16 cellular contexts compared by ENCODE assay signal in the genomic region with DNA sequence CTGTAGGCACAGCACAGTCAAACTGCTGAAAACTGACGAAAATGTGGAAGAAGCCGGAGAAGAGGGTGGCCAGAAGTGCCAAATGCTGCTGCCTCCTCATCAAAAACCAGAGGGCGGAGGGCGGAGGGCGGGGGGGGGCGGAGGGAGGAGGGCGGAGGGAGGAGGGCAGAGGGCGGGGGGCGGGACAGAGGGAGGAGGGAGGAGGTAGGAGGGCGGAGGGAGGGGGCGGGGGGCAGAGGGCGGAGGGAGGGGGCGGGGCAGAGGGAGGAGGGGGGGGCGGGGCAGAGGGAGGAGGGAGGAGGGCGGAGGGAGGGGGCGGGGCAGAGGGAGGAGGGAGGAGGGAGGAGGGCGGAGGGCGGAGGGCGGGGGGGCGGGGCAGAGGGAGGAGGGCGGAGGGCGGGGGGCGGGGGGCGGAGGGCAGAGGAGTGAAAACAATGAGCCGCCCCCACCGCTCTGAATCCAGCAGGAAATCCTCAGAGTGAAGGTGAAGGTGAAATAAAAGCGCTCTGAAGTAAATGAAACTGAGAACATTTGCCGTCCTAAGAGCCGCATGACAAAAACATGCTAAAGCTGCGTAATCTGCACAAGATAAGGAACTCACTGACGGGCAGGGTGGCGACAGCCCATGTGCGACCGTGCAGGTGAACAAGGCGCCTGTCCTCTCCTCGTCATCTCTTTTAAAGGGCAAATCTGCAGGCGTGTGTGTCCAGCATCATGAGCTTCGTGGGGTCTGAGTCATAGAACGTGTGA. TPM values are rescaled to one million over a fixed set of nuclear protein-coding genes. Genes with fewer than 3 reads are reported as not detected.
DNase-seq lines count a peak whose midpoint lies in the region; ATAC-seq and TF ChIP-seq lines count a peak whose summit lies in the region.
"Had no signal": no experiment of that assay in that cellular context is flagged by ENCODE, and none has a peak within 500 bp of the region (broad histone marks: within the 10 kb centered on the region; RNA-seq: fewer than 3 reads in every experiment).

No MANE protein-coding gene starts in this region.

- no peaks in the 10 kb centered on the region for H3K79me2 ChIP-seq in mesendoderm (ENCODE audit: control insufficient read depth, insufficient read depth, low read length)

- H3K4me3 Mint-ChIP-seq in CD4-positive, alpha-beta T cell, result peak overlapping the region; percentile 80

- no peak for TF ChIP-seq POLR2A in esophagus muscularis mucosa (IDR thresholded peaks at IDR 0.05; ENCODE audit: low read depth)

- no peak overlapping the region for H3K4me2 ChIP-seq in mesendoderm (ENCODE audit: low read length)

- no peak overlapping the region for H3K4ac ChIP-seq in mesendoderm (ENCODE audit: low read depth, low read length)

- peaks cover 24% of the 10 kb centered on the region for H3K27me3 Mint-ChIP-seq in CD4-positive, alpha-beta T cell

- WGBS in mesendoderm (ENCODE audit: extremely low coverage, insufficient coverage, low lambda C conversion rate), result no CpG with 5 or more reads among the region's 39 CpGs
- 40% methylated on average over 22 of the region's 39 CpGs for WGBS in esophagus muscularis mucosa

- H3K18ac ChIP-seq in mesendoderm (ENCODE audit: low read length), result no peak overlapping the region

- peaks cover 6% of the 10 kb centered on the region for H3K9me3 Mint-ChIP-seq in CD4-positive, alpha-beta T cell

- peak; percentile 84 for ATAC-seq in CD4-positive, alpha-beta T cell (ENCODE audit: poor library complexity)
- ATAC-seq in GM21576 (IDR thresholded peaks at IDR 0.05; ENCODE audit: unreplicated experiment), result no peak
- ATAC-seq: left colon had no signal

- CTCF ChIA-PET in CD4-positive, alpha-beta T cell (lab: Charles Lee), result no interaction called here

- no peak overlapping the region for H3K23ac ChIP-seq in mesendoderm (ENCODE audit: low read length)

- H3K4me3 ChIP-seq in mesendoderm (ENCODE audit: low read length) (no peak overlapping the region), esophagus muscularis mucosa (no peak overlapping the region)
- H3K4me3 ChIP-seq: MG63, SK-N-MC, upper lobe of left lung had no signal

- DNase-seq in CD4-positive, alpha-beta T cell, result peak in 4 of 10 experiments; percentile 9 to 37 (median 30)
- DNase-seq in NAMALWA (ENCODE audit: low spot score) (peak; percentile 54), mesendoderm (peak; percentile 64), esophagus muscularis mucosa (ENCODE audit: extremely low spot score) (no peak), NCI-H2081 treated with DMSO at 0.1 percent for 48 hours (lab: John Stamatoyannopoulos, UW) (no peak), C1 segment of cervical spinal cord (lab: John Stamatoyannopoulos, UW) (no peak)
- DNase-seq in activated effector memory CD4-positive, alpha-beta T cell treated with Interleukin-2 at 50 U/mL for 16 hours, result peak; percentile 2
- DNase-seq: cortex of kidney, left colon, MG63, NCI-H748 treated with DMSO at 0.1 percent for 48 hours had no signal

- H3K36me3 Mint-ChIP-seq in CD4-positive, alpha-beta T cell (ENCODE audit: low read depth), result no peaks in the 10 kb centered on the region

- TF ChIP-seq CTCF in CD4-positive, alpha-beta T cell (IDR thresholded peaks at IDR 0.05), result no peak
- no peak for TF ChIP-seq CTCF in esophagus muscularis mucosa (IDR thresholded peaks at IDR 0.05)

- POLR2A ChIA-PET in CD4-positive, alpha-beta T cell (lab: Charles Lee), result interaction anchor here (1.2 kb wide), 1 partner anchor 33 kb away, joined by 3 read pairs; no protein-coding TSS in a partner anchor

- no peaks in the 10 kb centered on the region for H3K4me1 ChIP-seq in mesendoderm (ENCODE audit: control insufficient read depth, low read depth, low read length)
- H3K4me1 ChIP-seq in esophagus muscularis mucosa, result peaks cover 0 to 11% (median 5%) of the 10 kb centered on the region in 4 donors

- no peak overlapping the region for H3K9ac ChIP-seq in mesendoderm (ENCODE audit: low read length)

- peaks cover 12% of the 10 kb centered on the region for H3K9me3 ChIP-seq in CD4-positive, alpha-beta T cell (ENCODE audit: control insufficient read depth, low read length)
- peaks cover 0 to 39% (median 38%) of the 10 kb centered on the region in 4 donors for H3K9me3 ChIP-seq in esophagus muscularis mucosa

- H3K56ac ChIP-seq in mesendoderm (ENCODE audit: low read length), result no peak overlapping the region

- no peak for TF ChIP-seq EP300 in esophagus muscularis mucosa (IDR thresholded peaks at IDR 0.05)

- H2BK120ac ChIP-seq in mesendoderm (ENCODE audit: low read depth, low read length), result no peak overlapping the region

- no peak overlapping the region for H4K8ac ChIP-seq in mesendoderm (ENCODE audit: low read depth, low read length)

- no peak overlapping the region for H3K27ac ChIP-seq in CD4-positive, alpha-beta T cell (ENCODE audit: low read depth, low read length)
- H3K27ac ChIP-seq in mesendoderm (ENCODE audit: low read depth, low read length) (no peak overlapping the region), esophagus muscularis mucosa (replicated peaks in 1 of 4) (no peak overlapping the region)
- H3K27ac ChIP-seq: C4-2B, SK-N-MC, upper lobe of left lung had no signal

- no peak overlapping the region for H4K5ac ChIP-seq in mesendoderm (ENCODE audit: low read length)

- H3K27me3 ChIP-seq in CD4-positive, alpha-beta T cell (ENCODE audit: control insufficient read depth, insufficient read depth, low read length), result peaks cover 4% of the 10 kb centered on the region
- H3K27me3 ChIP-seq in mesendoderm (ENCODE audit: insufficient read depth, low read length, poor library complexity) (no peaks in the 10 kb centered on the region), esophagus muscularis mucosa (peaks cover 0 to 87% (median 14%) of the 10 kb centered on the region in 4 donors)

- intact Hi-C loops in CD4-positive, alpha-beta T cell (cut with DNase I, micrococcal nuclease), result no loop called here
- intact Hi-C loops in esophagus muscularis mucosa (cut with DNase I), result no loop called here

- no peak overlapping the region for H2AK5ac ChIP-seq in mesendoderm (ENCODE audit: low read length)

- no peak overlapping the region for H2BK15ac ChIP-seq in mesendoderm (replicated peaks; ENCODE audit: low read depth)

- H3K79me1 ChIP-seq in mesendoderm (ENCODE audit: low read length), result no peaks in the 10 kb centered on the region

- peak overlapping the region; percentile 84 for H3K27ac Mint-ChIP-seq in CD4-positive, alpha-beta T cell

- H3K4me1 Mint-ChIP-seq in CD4-positive, alpha-beta T cell (ENCODE audit: low read depth), result peaks cover 24% of the 10 kb centered on the region

- no peaks in the 10 kb centered on the region for H3K36me3 ChIP-seq in mesendoderm (ENCODE audit: control insufficient read depth, insufficient read depth, low read length)
- H3K36me3 ChIP-seq in esophagus muscularis mucosa, result no peaks in the 10 kb centered on the region
- H3K36me3 ChIP-seq: MG63, upper lobe of left lung had no signal

- H2BK5ac ChIP-seq in mesendoderm (ENCODE audit: low read length), result no peak overlapping the region

RNA-seq across cellular contexts. Expression of gene CBFA2T3, which starts 22.6 kb away (rescaled TPM):
- 1 to 10 TPM in 1 of 2 experiments, under 1 TPM in 1; 0.80 to 1.6 TPM for total RNA-seq in CD4-positive, alpha-beta T cell
- 0.20 TPM for polyA plus RNA-seq in mesendoderm (2013, experiment 1 of 2)
- 0.21 TPM for polyA plus RNA-seq in mesendoderm (2013, experiment 2 of 2)
- 10 to 100 TPM in 1 of 4 donors, 1 to 10 TPM in 3; 2.0 to 10.4 (median 3.5) TPM for total RNA-seq in esophagus muscularis mucosa
- total RNA-seq: osteoblast had no signal

Comparison
In these comparisons a context has a peak if more than half of its experiments do, and no peak if none do; other contexts are left out.
1. DNase-seq: peak in NAMALWA (single experiment), activated effector memory CD4-positive, alpha-beta T cell treated with Interleukin-2 at 50 U/mL for 16 hours (single experiment) and mesendoderm (single experiment); none in esophagus muscularis mucosa (single experiment), NCI-H2081 treated with DMSO at 0.1 percent for 48 hours (single experiment) and C1 segment of cervical spinal cord (0 of 14).